18 cellular contexts compared by ENCODE assay signal in the genomic region with DNA sequence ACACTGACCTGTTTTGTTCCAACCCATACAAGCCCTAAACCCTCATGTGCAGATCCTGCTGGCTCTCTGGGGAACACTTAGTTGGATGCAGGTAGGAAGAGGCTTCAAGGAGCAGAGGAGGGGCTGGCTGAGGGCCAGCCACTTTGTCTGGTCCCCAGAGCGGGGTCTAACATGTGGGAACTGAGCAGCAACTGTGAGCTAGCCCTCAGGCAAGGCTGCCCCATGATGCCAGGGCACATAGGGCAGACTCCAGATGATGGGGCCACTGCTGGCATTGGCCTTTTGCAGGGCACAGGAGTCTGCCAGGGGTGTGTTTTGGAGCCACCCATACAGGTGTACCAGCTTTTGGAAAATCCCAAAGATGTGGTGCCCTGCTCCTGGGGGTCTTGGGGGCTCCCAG.
A peak's percentile ranks its signal among the peaks of the same experiment; 100 is the strongest.
DNase-seq lines count a peak whose midpoint lies in the region; ATAC-seq and TF ChIP-seq lines count a peak whose summit lies in the region.
"Had no signal": no experiment of that assay in that cellular context is flagged by ENCODE, and none has a peak within 500 bp of the region (broad histone marks: within the 10 kb centered on the region; RNA-seq: fewer than 3 reads in every experiment).

No MANE protein-coding gene starts in this region.

- no peak for DNase-seq in CD8-positive, alpha-beta T cell
- DNase-seq in neural progenitor cell (ENCODE audit: low spot score) (no peak), medulla oblongata (ENCODE audit: extremely low spot score) (no peak), NCI-H82 (lab: John Stamatoyannopoulos, UW) (no peak), RKO (ENCODE audit: low spot score) (no peak)
- DNase-seq in activated CD4-positive, alpha-beta memory T cell treated with anti-CD3 and anti-CD28 coated beads, Interleukin-2, amount 10 ng/mL, durations not matched to agents 7 days and 5 days: no peak
- DNase-seq: activated CD8-positive, alpha-beta memory T cell treated with anti-CD3 and anti-CD28 coated beads for 24 hours; activated T-cell treated with anti-CD3 and anti-CD28 coated beads, Interleukin-2, amount 50 U/mL, for 72 hours; Kasumi-1; left ventricle myocardium superior; mucosa of descending colon; NCI-H187 treated with DMSO at 0.1 percent for 48 hours; NCI-H510A; RPMI8226 had no signal

- H4K20me1 ChIP-seq in BLaER1 (peaks cover 98% of the 10 kb centered on the region), neural progenitor cell (ENCODE audit: low read depth) (no peaks in the 10 kb centered on the region)

- no peak for TF ChIP-seq CTCF in CD8-positive, alpha-beta T cell (IDR thresholded peaks at IDR 0.05)
- no peak for TF ChIP-seq CTCF in neural progenitor cell (IDR thresholded peaks at IDR 0.05)

- no peaks in the 10 kb centered on the region for H3F3A ChIP-seq in neural progenitor cell (ENCODE audit: low read depth)

- POLR2A ChIA-PET in CD8-positive, alpha-beta T cell (lab: Charles Lee): no interaction called here
- POLR2A ChIA-PET in activated CD4-positive, alpha-beta memory T cell treated with anti-CD3 and anti-CD28 coated beads, Interleukin-2, amount 10 ng/mL, durations not matched to agents 7 days and 5 days (lab: Charles Lee): no interaction called here

- peak overlapping the region; percentile 69 for H3K27ac Mint-ChIP-seq in CD8-positive, alpha-beta T cell
- peak overlapping the region; percentile 49 for H3K27ac Mint-ChIP-seq in activated T-helper 17 cell treated with anti-CD3 and anti-CD28 coated beads, Interleukin-2, amount 50 U/mL, for 72 hours
- H3K27ac Mint-ChIP-seq in neural progenitor cell: peak overlapping the region; percentile 69
- H3K27ac Mint-ChIP-seq in activated CD4-positive, alpha-beta memory T cell treated with anti-CD3 and anti-CD28 coated beads, Interleukin-2, amount 10 ng/mL, durations not matched to agents 7 days and 5 days: no peak overlapping the region
- H3K27ac Mint-ChIP-seq: activated T-cell treated with anti-CD3 and anti-CD28 coated beads, Interleukin-2, amount 50 U/mL, for 72 hours had no signal

- no peaks in the 10 kb centered on the region for H3K27me3 Mint-ChIP-seq in CD8-positive, alpha-beta T cell (ENCODE audit: low read depth)
- H3K27me3 Mint-ChIP-seq in activated T-helper 17 cell treated with anti-CD3 and anti-CD28 coated beads, Interleukin-2, amount 50 U/mL, for 72 hours: no peaks in the 10 kb centered on the region
- peaks cover 4% of the 10 kb centered on the region for H3K27me3 Mint-ChIP-seq in neural progenitor cell (ENCODE audit: insufficient read depth, low read depth)
- H3K27me3 Mint-ChIP-seq in activated CD4-positive, alpha-beta memory T cell treated with anti-CD3 and anti-CD28 coated beads, Interleukin-2, amount 10 ng/mL, durations not matched to agents 7 days and 5 days: no peaks in the 10 kb centered on the region

- CTCF ChIA-PET in CD8-positive, alpha-beta T cell (lab: Charles Lee): no interaction called here
- CTCF ChIA-PET in activated CD4-positive, alpha-beta memory T cell treated with anti-CD3 and anti-CD28 coated beads, Interleukin-2, amount 10 ng/mL, durations not matched to agents 7 days and 5 days (lab: Charles Lee): interaction anchor here (0.6 kb wide), 1 partner anchor 39 kb away, joined by 3 read pairs; no protein-coding TSS in a partner anchor

- no peaks in the 10 kb centered on the region for H3K9me3 Mint-ChIP-seq in CD8-positive, alpha-beta T cell
- H3K9me3 Mint-ChIP-seq in activated T-helper 17 cell treated with anti-CD3 and anti-CD28 coated beads, Interleukin-2, amount 50 U/mL, for 72 hours: no peaks in the 10 kb centered on the region
- no peaks in the 10 kb centered on the region for H3K9me3 Mint-ChIP-seq in neural progenitor cell
- no peaks in the 10 kb centered on the region for H3K9me3 Mint-ChIP-seq in activated CD4-positive, alpha-beta memory T cell treated with anti-CD3 and anti-CD28 coated beads, Interleukin-2, amount 10 ng/mL, durations not matched to agents 7 days and 5 days
- H3K9me3 Mint-ChIP-seq: activated T-cell treated with anti-CD3 and anti-CD28 coated beads, Interleukin-2, amount 50 U/mL, for 72 hours had no signal

- H3K9me3 ChIP-seq in BLaER1 (no peaks in the 10 kb centered on the region), neural progenitor cell (ENCODE audit: low read depth) (no peaks in the 10 kb centered on the region)
- H3K9me3 ChIP-seq in CD8-positive, alpha-beta T cell (ENCODE audit: low read length): no peaks in the 10 kb centered on the region
- H3K9me3 ChIP-seq: mucosa of descending colon, neutrophil, suprapubic skin had no signal

- peak overlapping the region; percentile 34; the same call in 1 of the 2 replicates for H3K4me2 ChIP-seq in BLaER1
- no peak overlapping the region for H3K4me2 ChIP-seq in neural progenitor cell

- H3K4me3 Mint-ChIP-seq in CD8-positive, alpha-beta T cell: no peak overlapping the region
- no peak overlapping the region for H3K4me3 Mint-ChIP-seq in activated T-helper 17 cell treated with anti-CD3 and anti-CD28 coated beads, Interleukin-2, amount 50 U/mL, for 72 hours
- no peak overlapping the region for H3K4me3 Mint-ChIP-seq in neural progenitor cell
- H3K4me3 Mint-ChIP-seq in activated CD4-positive, alpha-beta memory T cell treated with anti-CD3 and anti-CD28 coated beads, Interleukin-2, amount 10 ng/mL, durations not matched to agents 7 days and 5 days: no peak overlapping the region
- H3K4me3 Mint-ChIP-seq: activated T-cell treated with anti-CD3 and anti-CD28 coated beads, Interleukin-2, amount 50 U/mL, for 72 hours had no signal

- peaks cover 25% of the 10 kb centered on the region for H3K36me3 Mint-ChIP-seq in CD8-positive, alpha-beta T cell
- peaks cover 18% of the 10 kb centered on the region for H3K36me3 Mint-ChIP-seq in activated T-helper 17 cell treated with anti-CD3 and anti-CD28 coated beads, Interleukin-2, amount 50 U/mL, for 72 hours (ENCODE audit: low read depth)
- H3K36me3 Mint-ChIP-seq in neural progenitor cell: no peaks in the 10 kb centered on the region
- H3K36me3 Mint-ChIP-seq in activated CD4-positive, alpha-beta memory T cell treated with anti-CD3 and anti-CD28 coated beads, Interleukin-2, amount 10 ng/mL, durations not matched to agents 7 days and 5 days (ENCODE audit: low read depth): no peaks in the 10 kb centered on the region

- H3K9ac ChIP-seq in BLaER1: no peak overlapping the region
- no peak overlapping the region for H3K9ac ChIP-seq in neural progenitor cell

- H3K79me2 ChIP-seq in neural progenitor cell (ENCODE audit: low read depth): no peaks in the 10 kb centered on the region

- H3K27me3 ChIP-seq in BLaER1: no peaks in the 10 kb centered on the region
- no peaks in the 10 kb centered on the region for H3K27me3 ChIP-seq in CD8-positive, alpha-beta T cell (ENCODE audit: insufficient read depth, low read length)
- no peaks in the 10 kb centered on the region for H3K27me3 ChIP-seq in neural progenitor cell
- H3K27me3 ChIP-seq: neutrophil, suprapubic skin had no signal

- H3K27ac ChIP-seq in BLaER1: no peak overlapping the region
- H3K27ac ChIP-seq in CD8-positive, alpha-beta T cell (ENCODE audit: low read depth, low read length): no peak overlapping the region
- H3K27ac ChIP-seq in neural progenitor cell: no peak overlapping the region
- H3K27ac ChIP-seq: neutrophil, suprapubic skin had no signal

- ATAC-seq in CD8-positive, alpha-beta T cell: no peak
- ATAC-seq in activated T-helper 17 cell treated with anti-CD3 and anti-CD28 coated beads, Interleukin-2, amount 50 U/mL, for 72 hours (replicated peaks): no peak
- ATAC-seq: activated T-cell treated with anti-CD3 and anti-CD28 coated beads, Interleukin-2, amount 50 U/mL, for 72 hours; mucosa of descending colon had no signal

- H3K4me1 ChIP-seq in BLaER1 (peaks cover 68% of the 10 kb centered on the region), neural progenitor cell (peaks cover 9% of the 10 kb centered on the region)
- H3K4me1 ChIP-seq in CD8-positive, alpha-beta T cell (ENCODE audit: insufficient read depth, low read length): peaks cover 26% of the 10 kb centered on the region
- H3K4me1 ChIP-seq: suprapubic skin had no signal

- no peak overlapping the region for H3K4me3 ChIP-seq in BLaER1
- no peak overlapping the region for H3K4me3 ChIP-seq in CD8-positive, alpha-beta T cell (ENCODE audit: low read depth, low read length)
- no peak overlapping the region for H3K4me3 ChIP-seq in neural progenitor cell
- H3K4me3 ChIP-seq: mucosa of descending colon, suprapubic skin had no signal

- no peak overlapping the region for H2AFZ ChIP-seq in neural progenitor cell (replicated peaks)

- intact Hi-C loops in CD8-positive, alpha-beta T cell (cut with DNase I, micrococcal nuclease): loop anchor here in 1 of 2 experiments (2.0 kb wide), 1 partner anchor 28 kb away; no protein-coding TSS in a partner anchor

- H3K36me3 ChIP-seq in BLaER1: peaks cover 8% of the 10 kb centered on the region; the same call in 1 of the 2 replicates
- no peaks in the 10 kb centered on the region for H3K36me3 ChIP-seq in CD8-positive, alpha-beta T cell (ENCODE audit: insufficient read depth, low read length)
- no peaks in the 10 kb centered on the region for H3K36me3 ChIP-seq in neural progenitor cell
- H3K36me3 ChIP-seq: neutrophil, suprapubic skin had no signal

- peaks cover 67% of the 10 kb centered on the region for H3K4me1 Mint-ChIP-seq in CD8-positive, alpha-beta T cell (ENCODE audit: low read depth)
- peaks cover 31% of the 10 kb centered on the region for H3K4me1 Mint-ChIP-seq in activated T-helper 17 cell treated with anti-CD3 and anti-CD28 coated beads, Interleukin-2, amount 50 U/mL, for 72 hours
- H3K4me1 Mint-ChIP-seq in neural progenitor cell: peaks cover 41% of the 10 kb centered on the region
- peaks cover 2% of the 10 kb centered on the region for H3K4me1 Mint-ChIP-seq in activated CD4-positive, alpha-beta memory T cell treated with anti-CD3 and anti-CD28 coated beads, Interleukin-2, amount 10 ng/mL, durations not matched to agents 7 days and 5 days
